In the genomic region with DNA sequence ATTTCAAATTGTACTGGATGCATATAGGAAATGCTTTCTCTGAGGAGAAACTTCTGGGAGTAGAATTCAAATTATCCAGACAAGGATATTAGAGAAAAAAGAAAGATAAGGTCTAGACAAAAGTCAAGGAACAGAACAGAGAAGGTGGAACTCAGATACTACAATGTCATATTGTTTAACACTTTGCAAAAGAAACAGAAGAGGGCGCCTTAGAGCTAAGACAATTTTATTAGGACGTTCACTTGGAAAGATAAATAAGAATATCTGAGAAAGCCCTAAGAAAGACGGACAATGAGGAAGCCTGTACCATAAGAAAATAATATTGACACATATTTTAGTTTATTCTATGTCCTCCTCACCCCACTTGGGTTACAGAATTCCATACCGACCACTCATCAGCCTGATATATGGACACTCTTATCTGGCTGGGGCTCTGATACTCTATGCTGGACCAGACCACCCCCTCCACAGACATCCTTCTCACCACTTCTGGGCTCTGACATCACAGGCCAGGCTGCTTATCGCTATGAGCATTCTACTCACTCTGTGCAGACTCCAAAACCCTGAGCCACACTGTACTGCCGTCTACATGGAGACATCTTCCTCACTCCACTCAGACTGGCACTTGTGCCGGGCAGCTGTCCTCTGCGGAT, we compare ENCODE assay signal across 8 cellular contexts. TPM values are rescaled to one million over a fixed set of nuclear protein-coding genes. Genes with fewer than 3 reads are reported as not detected.
DNase-seq lines count a peak whose midpoint lies in the region; ATAC-seq and TF ChIP-seq lines count a peak whose summit lies in the region.

No MANE protein-coding gene starts in this region.

- ATAC-seq in HG03108 (IDR thresholded peaks at IDR 0.05; ENCODE audit: unreplicated experiment) (no peak), GM18909 (IDR thresholded peaks at IDR 0.05; ENCODE audit: poor library complexity, unreplicated experiment) (no peak)

- no peaks in the 10 kb centered on the region for H3K27me3 ChIP-seq in colonic mucosa

- H3K9ac ChIP-seq in colonic mucosa (ENCODE audit: low read depth in 2 of 2, low read length in 2 of 2), result no peak overlapping the region

- no peak overlapping the region for H3K27ac Mint-ChIP-seq in activated naive CD4-positive, alpha-beta T cell treated with anti-CD3 and anti-CD28 coated beads for 36 hours

- no peak overlapping the region for H3K4me3 Mint-ChIP-seq in activated naive CD4-positive, alpha-beta T cell treated with anti-CD3 and anti-CD28 coated beads for 36 hours

- H3K27me3 Mint-ChIP-seq in activated naive CD4-positive, alpha-beta T cell treated with anti-CD3 and anti-CD28 coated beads for 36 hours (ENCODE audit: low read depth), result no peaks in the 10 kb centered on the region

- TF ChIP-seq CTCF in GM12874 (IDR thresholded peaks at IDR 0.05; ENCODE audit: insufficient read depth, low read depth, low read length) (peak; percentile 44; the same call in 1 of the 2 replicates), colonic mucosa (IDR thresholded peaks at IDR 0.05) (peak; percentile 51)

- no peak overlapping the region for H3K27ac ChIP-seq in colonic mucosa

- DNase-seq in A172 (ENCODE audit: low spot score) (peak; percentile 28), NCI-H82 treated with DMSO at 0.1 percent for 48 hours (lab: John Stamatoyannopoulos, UW; ENCODE audit: unreplicated experiment) (peak; percentile 2), colonic mucosa (no peak), midbrain (lab: John Stamatoyannopoulos, UW) (peak; percentile 23)
- DNase-seq in activated naive CD4-positive, alpha-beta T cell treated with anti-CD3 and anti-CD28 coated beads for 36 hours, result no peak

- no peak overlapping the region for H3K4me3 ChIP-seq in colonic mucosa

- H3K36me3 ChIP-seq in colonic mucosa, result no peaks in the 10 kb centered on the region

- H3K9me3 Mint-ChIP-seq in activated naive CD4-positive, alpha-beta T cell treated with anti-CD3 and anti-CD28 coated beads for 36 hours, result no peaks in the 10 kb centered on the region

- H3K36me3 Mint-ChIP-seq in activated naive CD4-positive, alpha-beta T cell treated with anti-CD3 and anti-CD28 coated beads for 36 hours (ENCODE audit: low read depth), result no peaks in the 10 kb centered on the region

- intact Hi-C loops in colonic mucosa (cut with DNase I), result loop anchor here (10.0 kb wide), 1 partner anchor 695 kb away; no protein-coding TSS in a partner anchor
- intact Hi-C loops in activated naive CD4-positive, alpha-beta T cell treated with anti-CD3 and anti-CD28 coated beads for 36 hours (cut with micrococcal nuclease), result no loop called here

- peaks cover 34% of the 10 kb centered on the region for H3K4me1 Mint-ChIP-seq in activated naive CD4-positive, alpha-beta T cell treated with anti-CD3 and anti-CD28 coated beads for 36 hours (ENCODE audit: low read depth)

- CTCF ChIA-PET in activated naive CD4-positive, alpha-beta T cell treated with anti-CD3 and anti-CD28 coated beads for 36 hours (lab: Charles Lee), result interaction anchor here (0.6 to 6.9 kb wide), 8 partner anchors 11 to 637 kb away, joined by 3 to 48 read pairs (median 4); no protein-coding TSS in a partner anchor

- no peaks in the 10 kb centered on the region for H3K4me1 ChIP-seq in colonic mucosa

- no peaks in the 10 kb centered on the region for H3K9me3 ChIP-seq in colonic mucosa

RNA-seq across cellular contexts. Expression of a gene that starts 9.1 kb away (rescaled TPM):
- 41.8 and 47.8 TPM in 2 replicates for total RNA-seq in A172 (2014; rRNA removed; shearing (Covaris generic))
- 10 to 100 TPM; 80.3 to 95.7 TPM for total RNA-seq in colonic mucosa
- total RNA-seq in activated naive CD4-positive, alpha-beta T cell treated with anti-CD3 and anti-CD28 coated beads for 36 hours, result 10 to 100 TPM; 50.2 to 50.9 TPM

RNA-seq across cellular contexts. Expression of a gene that starts 42.6 kb away (rescaled TPM):
- 10.3 and 12.1 TPM in 2 replicates for total RNA-seq in A172 (2014; rRNA removed; shearing (Covaris generic))
- 10 to 100 TPM in 1 of 2 donors, 1 to 10 TPM in 1; 7.0 to 12.5 TPM for total RNA-seq in colonic mucosa
- 10 to 100 TPM; 26.9 to 30.7 TPM for total RNA-seq in activated naive CD4-positive, alpha-beta T cell treated with anti-CD3 and anti-CD28 coated beads for 36 hours

Comparison
In these comparisons a context has a peak if more than half of its experiments do, and no peak if none do; other contexts are left out.
1. DNase-seq: peak in A172 (single experiment), NCI-H82 treated with DMSO at 0.1 percent for 48 hours (single experiment) and midbrain (single experiment); none in colonic mucosa (single experiment) and activated naive CD4-positive, alpha-beta T cell treated with anti-CD3 and anti-CD28 coated beads for 36 hours (single experiment).